ENCODE assay signal across 16 cellular contexts in genomic region chr7:149635561-149636329, GRCh38.
A peak's percentile ranks its signal among the peaks of the same experiment; 100 is the strongest.
DNase-seq lines count a peak whose midpoint lies in the region; ATAC-seq, FAIRE-seq and TF ChIP-seq lines count a peak whose summit lies in the region.
"Had no signal": no experiment of that assay in that cellular context is flagged by ENCODE, and none has a peak within 500 bp of the region (broad histone marks: within the 10 kb centered on the region; RNA-seq: fewer than 3 reads in every experiment).

No MANE protein-coding gene starts in this region.

- no peak overlapping the region for H2BK20ac ChIP-seq in H1 (ENCODE audit: low read length)

- intact Hi-C loops in vagina (cut with DNase I): no loop called here
- intact Hi-C loops in activated naive CD4-positive, alpha-beta T cell treated with anti-CD3 and anti-CD28 coated beads for 36 hours (cut with micrococcal nuclease): no loop called here

- peaks cover 0 to 4% (median under 1%) of the 10 kb centered on the region in 4 experiments; a peak in 1 of 7 replicates for H3K4me1 ChIP-seq in H1 (replicated peaks in 1 of 4; ENCODE audit: control insufficient read depth in 3 of 4, insufficient read depth in 4 of 4, low read length in 3 of 4)
- no peaks in the 10 kb centered on the region for H3K4me1 ChIP-seq in vagina
- H3K4me1 ChIP-seq: prostate gland had no signal

- H3K27me3 ChIP-seq in H1 (replicated peaks in 1 of 4; ENCODE audit: control insufficient read depth in 3 of 4, extremely low read depth in 1 of 4, insufficient read depth in 3 of 4, low read length in 3 of 4) (peaks cover 0 to 4% (median under 1%) of the 10 kb centered on the region in 4 experiments; a peak in 4 of 7 replicates), vagina (no peaks in the 10 kb centered on the region)

- no peaks in the 10 kb centered on the region for H3K79me2 ChIP-seq in H1 (ENCODE audit: control insufficient read depth in 1 of 2, insufficient read depth in 2 of 2, low read length in 2 of 2)

- peaks cover 2% of the 10 kb centered on the region; the same call in 1 of the 2 replicates for H3K23me2 ChIP-seq in H1 (ENCODE audit: low read depth, low read length)

- no peak overlapping the region for H3K4ac ChIP-seq in H1 (replicated peaks; ENCODE audit: insufficient read length, low read depth, low read length)

- TF ChIP-seq CTCF in H1 (IDR thresholded peaks at IDR 0.05; ENCODE audit: control extremely low read depth in 1 of 3, insufficient read depth in 1 of 3, low read depth in 1 of 3, low read length in 3 of 3) (no peak), vagina (IDR thresholded peaks at IDR 0.05) (no peak)

- H4K20me1 ChIP-seq in H1 (replicated peaks in 1 of 2; ENCODE audit: control insufficient read depth in 1 of 2, insufficient read depth in 2 of 2, low read length in 2 of 2): peaks cover 0 to 2% of the 10 kb centered on the region in 2 experiments

- peaks cover 3% of the 10 kb centered on the region for H3K27me3 Mint-ChIP-seq in activated naive CD4-positive, alpha-beta T cell treated with anti-CD3 and anti-CD28 coated beads for 36 hours (ENCODE audit: low read depth)

- H4K8ac ChIP-seq in H1 (ENCODE audit: extremely low read depth, insufficient read depth, low read length): no peak overlapping the region

- H3K9me3 Mint-ChIP-seq in activated naive CD4-positive, alpha-beta T cell treated with anti-CD3 and anti-CD28 coated beads for 36 hours: no peaks in the 10 kb centered on the region
- H3K9me3 Mint-ChIP-seq: activated naive CD4-positive, alpha-beta T cell treated with anti-CD3 and anti-CD28 coated beads, Interleukin-2, amount 10 ng/mL, durations not matched to agents 7 days and 5 days; stimulated activated naive CD8-positive, alpha-beta T cell treated with anti-CD3 and anti-CD28 coated beads, Interleukin-15, Interleukin-2, amounts not matched to agents 100 ng/mL and 50 ng/mL, for 24 hours; T-helper 1 cell treated with Interleukin-12 subunit alpha and Interleukin-12 subunit beta and Interleukin-4 antibody, amounts not matched to agents 30 μg/mL and 1 μg/mL, for 36 hours had no signal

- no peak for TF ChIP-seq EP300 in H1 (IDR thresholded peaks at IDR 0.05; ENCODE audit: borderline replicate concordance in 1 of 2, low read depth in 2 of 2, low read length in 2 of 2)

- H3K4me3 Mint-ChIP-seq in activated naive CD4-positive, alpha-beta T cell treated with anti-CD3 and anti-CD28 coated beads for 36 hours: no peak overlapping the region
- H3K4me3 Mint-ChIP-seq: activated naive CD4-positive, alpha-beta T cell treated with anti-CD3 and anti-CD28 coated beads, Interleukin-2, amount 10 ng/mL, durations not matched to agents 7 days and 5 days; stimulated activated naive CD8-positive, alpha-beta T cell treated with anti-CD3 and anti-CD28 coated beads, Interleukin-15, Interleukin-2, amounts not matched to agents 100 ng/mL and 50 ng/mL, for 24 hours; T-helper 1 cell treated with Interleukin-12 subunit alpha and Interleukin-12 subunit beta and Interleukin-4 antibody, amounts not matched to agents 30 μg/mL and 1 μg/mL, for 36 hours had no signal

- H2AFZ ChIP-seq in H1 (ENCODE audit: low read length): no peak overlapping the region

- no peak overlapping the region for H4K5ac ChIP-seq in H1 (ENCODE audit: insufficient read length, low read depth, low read length)

- H2AK5ac ChIP-seq in H1 (ENCODE audit: low read depth, low read length): no peak overlapping the region

- TF ChIP-seq RAD21 in H1 (IDR thresholded peaks at IDR 0.05 in 1 of 2, conservative IDR thresholded peaks at IDR 0.05 in 1 of 2; ENCODE audit: low read depth in 2 of 2, low read length in 2 of 2): no peak

- POLR2A ChIA-PET in H1 (lab: Charles Lee; ENCODE audit: partially characterized antibody): interaction anchor here (0.6 to 1.4 kb wide), 3 partner anchors 10 to 766 kb away, joined by 4 to 5 read pairs (median 4); no protein-coding TSS in a partner anchor

- H3K36me3 Mint-ChIP-seq in activated naive CD4-positive, alpha-beta T cell treated with anti-CD3 and anti-CD28 coated beads for 36 hours (ENCODE audit: low read depth): no peaks in the 10 kb centered on the region
- H3K36me3 Mint-ChIP-seq: activated naive CD4-positive, alpha-beta T cell treated with anti-CD3 and anti-CD28 coated beads, Interleukin-2, amount 10 ng/mL, durations not matched to agents 7 days and 5 days had no signal

- no peaks in the 10 kb centered on the region for H3K36me3 ChIP-seq in H1 (ENCODE audit: control insufficient read depth in 2 of 4, insufficient read depth in 4 of 4, low read length in 3 of 4)
- H3K36me3 ChIP-seq in vagina: no peaks in the 10 kb centered on the region
- H3K36me3 ChIP-seq: prostate gland had no signal

- TF ChIP-seq POLR2A in H1 (IDR thresholded peaks at IDR 0.05; ENCODE audit: control extremely low read depth in 1 of 2, low read depth in 2 of 2, low read length in 2 of 2): no peak
- no peak for TF ChIP-seq POLR2A in vagina (IDR thresholded peaks at IDR 0.05)

- no peak overlapping the region for H2BK120ac ChIP-seq in H1 (replicated peaks; ENCODE audit: low read depth, low read length)

- H3K27ac ChIP-seq in H1 (ENCODE audit: low read depth, low read length): no peak overlapping the region
- H3K27ac ChIP-seq in vagina: no peak overlapping the region
- H3K27ac ChIP-seq: prostate gland had no signal

- H3K27ac Mint-ChIP-seq in activated naive CD4-positive, alpha-beta T cell treated with anti-CD3 and anti-CD28 coated beads for 36 hours: no peak overlapping the region
- H3K27ac Mint-ChIP-seq: activated naive CD4-positive, alpha-beta T cell treated with anti-CD3 and anti-CD28 coated beads, Interleukin-2, amount 10 ng/mL, durations not matched to agents 7 days and 5 days; stimulated activated naive CD8-positive, alpha-beta T cell treated with anti-CD3 and anti-CD28 coated beads, Interleukin-15, Interleukin-2, amounts not matched to agents 100 ng/mL and 50 ng/mL, for 24 hours; T-helper 1 cell treated with Interleukin-12 subunit alpha and Interleukin-12 subunit beta and Interleukin-4 antibody, amounts not matched to agents 30 μg/mL and 1 μg/mL, for 36 hours had no signal

- H3K18ac ChIP-seq in H1 (ENCODE audit: extremely low read depth, low read length): no peak overlapping the region

- no peak for ATAC-seq in HG03097 (IDR thresholded peaks at IDR 0.05; ENCODE audit: low FRiP score, unreplicated experiment)

- peak overlapping the region in 3 of 4 experiments; percentile 1 to 31 (median 2); a peak in 1 of 8 replicates for H3K4me3 ChIP-seq in H1 (ENCODE audit: extremely low read depth in 1 of 4, insufficient read depth in 2 of 4, low read depth in 3 of 4, low read length in 4 of 4)
- H3K4me3 ChIP-seq in vagina: no peak overlapping the region
- H3K4me3 ChIP-seq: prostate gland had no signal

- H3K23ac ChIP-seq in H1 (ENCODE audit: insufficient read length): no peak overlapping the region

- no peak overlapping the region for H3K56ac ChIP-seq in H1 (replicated peaks; ENCODE audit: insufficient read length, low read depth, low read length)

- H2BK15ac ChIP-seq in H1 (ENCODE audit: low read length): no peak overlapping the region

- no peaks in the 10 kb centered on the region for H3K9me3 ChIP-seq in H1 (ENCODE audit: insufficient read depth in 2 of 2, low read depth in 1 of 2, low read length in 1 of 2)
- no peaks in the 10 kb centered on the region for H3K9me3 ChIP-seq in vagina
- H3K9me3 ChIP-seq: prostate gland had no signal

- H3K14ac ChIP-seq in H1 (ENCODE audit: insufficient read length): no peak overlapping the region

- H3K79me1 ChIP-seq in H1 (ENCODE audit: low read depth, low read length): no peaks in the 10 kb centered on the region

- CTCF ChIA-PET in H1 (lab: Charles Lee; ENCODE audit: partially characterized antibody): interaction anchor here (1.0 to 2.0 kb wide), 4 partner anchors 10 to 68 kb away, joined by 3 to 15 read pairs (median 4); no protein-coding TSS in a partner anchor
- CTCF ChIA-PET in activated naive CD4-positive, alpha-beta T cell treated with anti-CD3 and anti-CD28 coated beads for 36 hours (lab: Charles Lee): no interaction called here

- WGBS in H1 (ENCODE audit: extremely low coverage in 1 of 2, insufficient coverage in 1 of 2, insufficient read length in 1 of 2, insufficient replicate concordance in 2 of 2, low coverage in 1 of 2, low lambda C conversion rate in 2 of 2, missing lambda C conversion rate in 1 of 2), 2 experiments: 56% methylated on average over 8 of the region's 10 CpGs; no CpG with 5 or more reads in 1 of the 2 experiments

- 0 out of 2 replicates have a peak overlapping the region, but pooled peaks have one; percentile 27 for H2BK5ac ChIP-seq in H1 (ENCODE audit: low read depth, low read length)

- H2BK12ac ChIP-seq in H1 (ENCODE audit: low read depth, low read length): no peak overlapping the region; the same call in 1 of the 2 replicates

- peak; percentile 13 for DNase-seq in stimulated activated CD4-positive, alpha-beta T cell treated with anti-CD3 and anti-CD28 coated beads, Interleukin-15, amount 100 ng/mL, for 24 hours
- no peak for DNase-seq in stimulated activated CD4-positive, alpha-beta T cell treated with anti-CD3 and anti-CD28 coated beads, Interleukin-4, amount 100 ng/mL, for 1 hour
- DNase-seq in NAMALWA (ENCODE audit: low spot score) (peak; percentile 44), H1 (ENCODE audit: low read depth in 1 of 2, low spot score in 2 of 2) (peak; percentile 73 to 86), vagina (ENCODE audit: extremely low spot score in 2 of 2) (peak; percentile 49 to 75), NCI-H1092 treated with DMSO at 0.1 percent for 48 hours (lab: John Stamatoyannopoulos, UW) (no peak)
- DNase-seq in activated naive CD4-positive, alpha-beta T cell treated with anti-CD3 and anti-CD28 coated beads for 36 hours: no peak
- DNase-seq: activated naive CD4-positive, alpha-beta T cell treated with anti-CD3 and anti-CD28 coated beads, Interleukin-2, amount 10 ng/mL, durations not matched to agents 7 days and 5 days; AML-193; DND-41; NCI-H1436 treated with DMSO at 0.1 percent for 48 hours had no signal

- no peak for FAIRE-seq in H1 (lab: Jason Lieb, UNC)
- FAIRE-seq: GM18507 had no signal

- no peak overlapping the region for H3K9ac ChIP-seq in H1 (replicated peaks in 1 of 4; ENCODE audit: extremely low read depth in 1 of 4, low read depth in 3 of 4, low read length in 3 of 4)

- H3K4me1 Mint-ChIP-seq in activated naive CD4-positive, alpha-beta T cell treated with anti-CD3 and anti-CD28 coated beads for 36 hours (ENCODE audit: low read depth): no peaks in the 10 kb centered on the region
- H3K4me1 Mint-ChIP-seq: activated naive CD4-positive, alpha-beta T cell treated with anti-CD3 and anti-CD28 coated beads, Interleukin-2, amount 10 ng/mL, durations not matched to agents 7 days and 5 days had no signal

- peak overlapping the region; percentile 25; a peak in 3 of 4 replicates for H3K4me2 ChIP-seq in H1 (ENCODE audit: insufficient read depth in 1 of 2, low read depth in 2 of 2, low read length in 2 of 2)

- H4K91ac ChIP-seq in H1 (replicated peaks; ENCODE audit: insufficient read length, low read length): no peak overlapping the region

TF ChIP-seq in H1, 55 proteins besides CTCF, POLR2A, EP300 and RAD21:
- TF ChIP-seq MAFK (IDR thresholded peaks at IDR 0.05; ENCODE audit: low read depth, low read length): peak; percentile 35; the same call in 1 of the 2 replicates
- TF ChIP-seq NRF1 (IDR thresholded peaks at IDR 0.05; ENCODE audit: low read depth, low read length): peak; percentile 7; the same call in 1 of the 2 replicates
- TF ChIP-seq KDM1A (IDR thresholded peaks at IDR 0.05; ENCODE audit: borderline replicate concordance, low read length): no peak
- peak; percentile 99 for TF ChIP-seq TBP (IDR thresholded peaks at IDR 0.05; ENCODE audit: low read depth, low read length)

Comparison
In these comparisons a context has a peak if more than half of its experiments do, and no peak if none do; other contexts are left out.
1. DNase-seq: peak in stimulated activated CD4-positive, alpha-beta T cell treated with anti-CD3 and anti-CD28 coated beads, Interleukin-15, amount 100 ng/mL, for 24 hours (single experiment), NAMALWA (single experiment), H1 (2 of 2) and vagina (2 of 2); none in stimulated activated CD4-positive, alpha-beta T cell treated with anti-CD3 and anti-CD28 coated beads, Interleukin-4, amount 100 ng/mL, for 1 hour (single experiment), activated naive CD4-positive, alpha-beta T cell treated with anti-CD3 and anti-CD28 coated beads for 36 hours (single experiment) and NCI-H1092 treated with DMSO at 0.1 percent for 48 hours (single experiment).
2. H3K4me3 ChIP-seq: peak in H1 (3 of 4); none in vagina (0 of 2).